ENCODE assay signal across 9 cellular contexts in the genomic region with DNA sequence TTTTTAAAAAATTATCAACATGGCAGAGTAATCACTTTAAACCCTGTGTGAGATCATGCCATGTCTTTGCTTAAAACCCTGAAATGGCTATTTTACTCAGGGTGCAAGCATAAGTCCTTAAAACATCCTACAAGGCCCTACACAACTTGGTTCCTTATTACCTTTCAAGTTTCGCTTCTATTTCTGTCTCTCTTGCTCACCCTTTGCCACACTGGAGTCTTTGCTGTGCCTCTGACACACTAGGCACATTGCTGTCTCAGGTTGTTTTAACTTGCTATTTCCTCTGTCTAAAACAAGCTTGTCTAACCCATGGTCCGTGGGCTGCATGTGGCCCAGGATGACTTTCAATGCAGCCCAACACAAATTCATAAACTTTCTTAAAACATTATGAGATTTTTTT.
DNase-seq lines count a peak whose midpoint lies in the region; ATAC-seq lines count a peak whose summit lies in the region.
"Had no signal": no experiment of that assay in that cellular context is flagged by ENCODE, and none has a peak within 500 bp of the region (broad histone marks: within the 10 kb centered on the region; RNA-seq: fewer than 3 reads in every experiment).

No MANE protein-coding gene starts in this region.

- H3K27me3 Mint-ChIP-seq in memory B cell, result peaks cover 1% of the 10 kb centered on the region

- H3K36me3 Mint-ChIP-seq in memory B cell, result no peaks in the 10 kb centered on the region

- H3K4me1 Mint-ChIP-seq in memory B cell, result peaks cover 10% of the 10 kb centered on the region

- H3K27ac Mint-ChIP-seq in memory B cell, result peak overlapping the region; percentile 61

- no peaks in the 10 kb centered on the region for H3K9me3 Mint-ChIP-seq in memory B cell

- peak; percentile 78 for ATAC-seq in GM18873 (IDR thresholded peaks at IDR 0.05; ENCODE audit: low FRiP score, unreplicated experiment)
- peak; percentile 80 for ATAC-seq in GM21619 (IDR thresholded peaks at IDR 0.05; ENCODE audit: unreplicated experiment)
- ATAC-seq in HG03432 (IDR thresholded peaks at IDR 0.05; ENCODE audit: unreplicated experiment), result peak; percentile 89
- peak; percentile 35 for ATAC-seq in memory B cell (ENCODE audit: low read depth)

- no peak for DNase-seq in memory B cell (ENCODE audit: low spot score in 2 of 2)
- no peak for DNase-seq in NCI-H524 (lab: John Stamatoyannopoulos, UW)
- DNase-seq in UCSD-AML1 (lab: John Stamatoyannopoulos, UW; ENCODE audit: unreplicated experiment), result no peak
- no peak for DNase-seq in NK-92 (lab: John Stamatoyannopoulos, UW; ENCODE audit: unreplicated experiment)
- DNase-seq: activated CD8-positive, alpha-beta memory T cell treated with anti-CD3 and anti-CD28 coated beads, Interleukin-2, amount 50 U/mL, for 48 hours; IMR-90 had no signal

- H3K4me3 Mint-ChIP-seq in memory B cell, result no peak overlapping the region

Comparison
In these comparisons a context has a peak if more than half of its experiments do, and no peak if none do; other contexts are left out.
1. ATAC-seq: peak in every context shown above with its lines; median percentile 89 in HG03432; 80 in GM21619; 78 in GM18873; 35 in memory B cell.